In genomic region chr2:219488844-219489194, GRCh38 we compare ENCODE assay signal across 33 cellular contexts. TPM values are rescaled to one million over a fixed set of nuclear protein-coding genes. Genes with fewer than 3 reads are reported as not detected.
"Had no signal": no experiment of that assay in that cellular context is flagged by ENCODE, and none has a peak within 500 bp of the region (broad histone marks: within the 10 kb centered on the region; RNA-seq: fewer than 3 reads in every experiment).

No MANE protein-coding gene starts in this region.

- H3K36me3 ChIP-seq: esophagus squamous epithelium, WERI-Rb-1 had no signal

- H3K9me3 ChIP-seq: body of pancreas, esophagus squamous epithelium had no signal

- H3K4me3 ChIP-seq: body of pancreas, esophagus squamous epithelium had no signal

- ATAC-seq: activated CD4-positive, CD25-positive, alpha-beta regulatory T cell treated with anti-CD3 and anti-CD28 coated beads, Interleukin-2, amount 50 U/mL, for 24 hours; activated CD8-positive, alpha-beta memory T cell treated with anti-CD3 and anti-CD28 coated beads, Interleukin-2, amount 10 ng/mL, durations not matched to agents 7 days and 5 days; activated CD8-positive, alpha-beta T cell treated with anti-CD3 and anti-CD28 coated beads for 36 hours; activated naive CD4-positive, alpha-beta T cell treated with anti-CD3 and anti-CD28 coated beads, Interleukin-2, amount 50 U/mL, for 72 hours; activated T-cell treated with anti-CD3 and anti-CD28 coated beads, Interleukin-2, amount 50 U/mL, for 72 hours; body of pancreas; effector memory CD8-positive, alpha-beta T cell; T-helper 17 cell had no signal

- DNase-seq: activated B cell treated with CpG ODN at 0.5 μM for 24 hours; activated CD4-positive, alpha-beta T cell treated with anti-CD3 and anti-CD28 coated beads for 48 hours; activated CD4-positive, alpha-beta T cell treated with anti-CD3 and anti-CD28 coated beads, Interleukin-2, amount 50 U/mL, for 1 hour; activated CD4-positive, alpha-beta T cell treated with anti-CD3 and anti-CD28 coated beads, Interleukin-2, amount 50 U/mL, for 48 hours; activated CD8-positive, alpha-beta memory T cell treated with anti-CD3 and anti-CD28 coated beads, Interleukin-2, amount 10 ng/mL, durations not matched to agents 7 days and 5 days; activated CD8-positive, alpha-beta memory T cell treated with anti-CD3 and anti-CD28 coated beads, Interleukin-2, amount 50 U/mL, for 4 hours; activated CD8-positive, alpha-beta T cell treated with anti-CD3 and anti-CD28 coated beads for 36 hours; activated gamma-delta T cell; activated naive CD4-positive, alpha-beta T cell; activated naive CD4-positive, alpha-beta T cell treated with anti-CD3 and anti-CD28 coated beads, Interleukin-2, amount 10 ng/mL, durations not matched to agents 7 days and 5 days; activated naive CD8-positive, alpha-beta T cell treated with anti-CD3 and anti-CD28 coated beads, Interleukin-2, amount 10 ng/mL, durations not matched to agents 7 days and 5 days; activated T-cell treated with anti-CD3 and anti-CD28 coated beads, Interleukin-2, amount 50 U/mL, for 1 hour; activated T-cell treated with anti-CD3 and anti-CD28 coated beads, Interleukin-2, amount 50 U/mL, for 72 hours; anterior cingulate cortex; body of pancreas; caudate nucleus; cortex of kidney; dermis blood vessel endothelial cell; effector CD4-positive, alpha-beta T cell; effector memory CD8-positive, alpha-beta T cell; erythroblast; esophagus squamous epithelium; foreskin melanocyte; glutamatergic neuron; T-helper 1 cell; T-helper 17 cell; T1000; WERI-Rb-1 had no signal

- H3K27ac ChIP-seq: body of pancreas, WERI-Rb-1 had no signal

RNA-seq across cellular contexts. Expression of gene ASIC4, which starts 25.5 kb away (rescaled TPM):
- total RNA-seq: activated B cell treated with CpG ODN at 0.5 μM for 24 hours; activated CD8-positive, alpha-beta memory T cell treated with anti-CD3 and anti-CD28 coated beads for 36 hours; activated CD8-positive, alpha-beta T cell treated with anti-CD3 and anti-CD28 coated beads for 36 hours; body of pancreas; dermis blood vessel endothelial cell; esophagus squamous epithelium; fibroblast of villous mesenchyme had no signal
- polyA plus RNA-seq: fibroblast of lung had no signal
